Comparison of ENCODE assay signal across 9 cellular contexts in the genomic region with DNA sequence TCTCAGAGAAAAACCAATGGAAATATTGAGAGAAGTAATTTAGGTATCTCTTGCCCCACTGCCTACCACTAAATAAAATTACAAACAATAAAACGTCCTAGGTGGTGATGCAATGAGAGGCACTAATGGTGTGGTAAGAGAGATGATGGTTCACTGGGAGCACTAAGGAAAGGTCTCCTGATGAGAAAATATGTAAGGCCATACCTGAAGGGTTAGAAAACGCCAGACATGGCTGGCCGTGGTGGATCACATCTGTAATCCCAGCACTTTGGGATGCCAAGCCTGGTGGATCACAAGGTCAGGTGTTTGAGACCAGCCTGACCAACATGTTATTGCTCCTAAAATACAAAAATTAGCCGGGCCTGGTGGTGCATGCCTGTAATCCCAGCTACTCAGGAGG. TPM values are rescaled to one million over a fixed set of nuclear protein-coding genes. Genes with fewer than 3 reads are reported as not detected.
"Had no signal": no experiment of that assay in that cellular context is flagged by ENCODE, and none has a peak within 500 bp of the region (broad histone marks: within the 10 kb centered on the region; RNA-seq: fewer than 3 reads in every experiment).

No MANE protein-coding gene starts in this region.

RNA-seq across cellular contexts. Expression of a gene that starts 41.5 kb away (rescaled TPM):
- total RNA-seq: activated B cell treated with CpG ODN at 0.5 μM for 24 hours; activated CD4-positive, alpha-beta memory T cell treated with anti-CD3 and anti-CD28 coated beads for 36 hours; activated naive CD4-positive, alpha-beta T cell treated with anti-CD3 and anti-CD28 coated beads for 36 hours; activated naive CD4-positive, alpha-beta T cell treated with anti-CD3 and anti-CD28 coated beads, Interleukin-2, amount 50 U/mL, for 72 hours; activated T-cell treated with anti-CD3 and anti-CD28 coated beads, Interleukin-2, amount 50 U/mL, for 4 hours; activated T-helper 1 cell treated with anti-CD3 and anti-CD28 coated beads, Interleukin-12 subunit alpha, Interleukin-12 subunit beta, Interleukin-2, Interleukin-4 antibody, amounts not matched to agents 30 ng/mL and 10 ng/mL and 1 ng/mL, durations not matched to agents 14 hours and 24 hours and 36 hours; adrenal gland; LHCN-M2; NCI-H460 had no signal
